Comparison of ENCODE assay signal across 8 cellular contexts in genomic region chr13:78121459-78122348, GRCh38.
DNase-seq lines count a peak whose midpoint lies in the region; ATAC-seq and TF ChIP-seq lines count a peak whose summit lies in the region.

No MANE protein-coding gene starts in this region.

- no peak overlapping the region for H3K4me2 ChIP-seq in Karpas-422 (ENCODE audit: low read depth, low read length, poor library complexity, severe bottlenecking)

- H3K27me3 Mint-ChIP-seq in Calu3 (ENCODE audit: unreplicated experiment) = peaks cover 24% of the 10 kb centered on the region

- H3K27ac ChIP-seq in Karpas-422 (ENCODE audit: low read length) (no peak overlapping the region), SJCRH30 (no peak overlapping the region), coronary artery (no peak overlapping the region), lung (ENCODE audit: low read depth in 1 of 2, low read length in 1 of 2) (no peak overlapping the region), suprapubic skin (no peak overlapping the region)

- no peak for TF ChIP-seq POLR2A in suprapubic skin (IDR thresholded peaks at IDR 0.05)

- no peaks in the 10 kb centered on the region for H4K20me1 ChIP-seq in Karpas-422 (ENCODE audit: insufficient read depth, low read depth, low read length)

- H3K9ac ChIP-seq in Karpas-422 (ENCODE audit: low read length) = no peak overlapping the region

- no peak overlapping the region for H3K4me3 Mint-ChIP-seq in Calu3 (ENCODE audit: low read depth, unreplicated experiment)

- intact Hi-C loops in Calu3 (cut with micrococcal nuclease; ENCODE audit: unreplicated experiment) = loop anchor here (1.0 to 5.0 kb wide), 2 partner anchors 342 to 424 kb away; partner anchors contain the start of gene SLAIN1

- no peaks in the 10 kb centered on the region for H3K79me2 ChIP-seq in Karpas-422 (ENCODE audit: low read length)

- H3K27ac Mint-ChIP-seq in Calu3 (ENCODE audit: unreplicated experiment) = no peak overlapping the region

- no peaks in the 10 kb centered on the region for H3K9me3 Mint-ChIP-seq in Calu3 (ENCODE audit: low read depth, unreplicated experiment)

- ATAC-seq in GM19324 (IDR thresholded peaks at IDR 0.05; ENCODE audit: low FRiP score, unreplicated experiment) = peak; percentile 40
- no peak for ATAC-seq in lung (ENCODE audit: insufficient read depth, low FRiP score)
- no peak for ATAC-seq in HG03571 (IDR thresholded peaks at IDR 0.05; ENCODE audit: unreplicated experiment)

- no peaks in the 10 kb centered on the region for H3K4me1 Mint-ChIP-seq in Calu3 (ENCODE audit: low read depth, unreplicated experiment)

- no peaks in the 10 kb centered on the region for H3K9me3 ChIP-seq in Karpas-422 (ENCODE audit: low read length)
- no peaks in the 10 kb centered on the region; the same call in 1 of the 2 replicates for H3K9me3 ChIP-seq in SJCRH30 (replicated peaks)
- H3K9me3 ChIP-seq in lung (ENCODE audit: control insufficient read depth in 2 of 2, insufficient read depth in 1 of 2, low read length in 1 of 2) = no peaks in the 10 kb centered on the region
- H3K9me3 ChIP-seq in suprapubic skin = no peaks in the 10 kb centered on the region

- H3K4me3 ChIP-seq in Karpas-422 (ENCODE audit: low read length) (no peak overlapping the region), SJCRH30 (no peak overlapping the region), coronary artery (no peak overlapping the region), lung (no peak overlapping the region), suprapubic skin (no peak overlapping the region)

- TF ChIP-seq CTCF in Calu3 (IDR thresholded peaks at IDR 0.05; ENCODE audit: unreplicated experiment) (no peak), coronary artery (IDR thresholded peaks at IDR 0.05) (peak; percentile 52), lung (IDR thresholded peaks at IDR 0.05; ENCODE audit: control extremely low read depth, extremely low read depth) (peak; percentile 74), suprapubic skin (IDR thresholded peaks at IDR 0.05) (peak; percentile 71 to 77)

- no TSS peak for BruUV-seq in Calu3 (replicated peaks; lab: Mats Ljungman, UMichigan)

- H3K9me2 ChIP-seq in Karpas-422 (replicated peaks; ENCODE audit: insufficient read depth, low read length) = no peaks in the 10 kb centered on the region

- no peak for TF ChIP-seq EP300 in suprapubic skin (IDR thresholded peaks at IDR 0.05)

- H3K36me3 Mint-ChIP-seq in Calu3 (ENCODE audit: insufficient read depth, unreplicated experiment) = peaks cover 5% of the 10 kb centered on the region

- H3K36me3 ChIP-seq in Karpas-422 (ENCODE audit: insufficient read depth, low read length) = no peaks in the 10 kb centered on the region
- no peaks in the 10 kb centered on the region for H3K36me3 ChIP-seq in SJCRH30
- H3K36me3 ChIP-seq in lung (ENCODE audit: control insufficient read depth in 2 of 2, insufficient read depth in 2 of 2, low read length in 2 of 2) = no peaks in the 10 kb centered on the region
- no peaks in the 10 kb centered on the region for H3K36me3 ChIP-seq in suprapubic skin

- H3K4me1 ChIP-seq in Karpas-422 (ENCODE audit: low read length) (no peaks in the 10 kb centered on the region), SJCRH30 (no peaks in the 10 kb centered on the region), lung (ENCODE audit: control insufficient read depth in 2 of 2, insufficient read depth in 2 of 2, low read length in 2 of 2) (no peaks in the 10 kb centered on the region), suprapubic skin (no peaks in the 10 kb centered on the region)

- H3K27me3 ChIP-seq in Karpas-422 (ENCODE audit: low read length) (no peaks in the 10 kb centered on the region), SJCRH30 (no peaks in the 10 kb centered on the region; the same call in none of the 2 replicates), lung (ENCODE audit: control insufficient read depth, insufficient read depth) (no peaks in the 10 kb centered on the region), suprapubic skin (peaks cover 7% of the 10 kb centered on the region)

- DNase-seq in Calu3 = peak; percentile 3
- peak; percentile 85 for DNase-seq in Karpas-422
- peak; percentile 37 to 74 for DNase-seq in SJCRH30
- DNase-seq in coronary artery (ENCODE audit: low spot score) = no peak
- peak; percentile 44 for DNase-seq in lung (ENCODE audit: low spot score)
- no peak for DNase-seq in suprapubic skin (ENCODE audit: low spot score in 2 of 2)

- no peak overlapping the region for H2AFZ ChIP-seq in Karpas-422 (ENCODE audit: low read length)

- 50 to 54% methylated on average over 13 of the region's 13 CpGs for WGBS in lung, 2 donors
- 33% methylated on average over 13 of the region's 13 CpGs for WGBS in suprapubic skin

- CTCF ChIA-PET in Calu3 (lab: Charles Lee) = interaction anchor here (1.4 kb wide), 1 partner anchor 311 kb away, joined by 9 read pairs; no protein-coding TSS in a partner anchor

Comparison
In these comparisons a context has a peak if more than half of its experiments do, and no peak if none do; other contexts are left out.
1. DNase-seq: peak in Calu3 (single experiment), Karpas-422 (single experiment), SJCRH30 (2 of 2) and lung (single experiment); none in coronary artery (single experiment) and suprapubic skin (0 of 2).